Comparison of ENCODE assay signal across 1 cellular context in the genomic region with DNA sequence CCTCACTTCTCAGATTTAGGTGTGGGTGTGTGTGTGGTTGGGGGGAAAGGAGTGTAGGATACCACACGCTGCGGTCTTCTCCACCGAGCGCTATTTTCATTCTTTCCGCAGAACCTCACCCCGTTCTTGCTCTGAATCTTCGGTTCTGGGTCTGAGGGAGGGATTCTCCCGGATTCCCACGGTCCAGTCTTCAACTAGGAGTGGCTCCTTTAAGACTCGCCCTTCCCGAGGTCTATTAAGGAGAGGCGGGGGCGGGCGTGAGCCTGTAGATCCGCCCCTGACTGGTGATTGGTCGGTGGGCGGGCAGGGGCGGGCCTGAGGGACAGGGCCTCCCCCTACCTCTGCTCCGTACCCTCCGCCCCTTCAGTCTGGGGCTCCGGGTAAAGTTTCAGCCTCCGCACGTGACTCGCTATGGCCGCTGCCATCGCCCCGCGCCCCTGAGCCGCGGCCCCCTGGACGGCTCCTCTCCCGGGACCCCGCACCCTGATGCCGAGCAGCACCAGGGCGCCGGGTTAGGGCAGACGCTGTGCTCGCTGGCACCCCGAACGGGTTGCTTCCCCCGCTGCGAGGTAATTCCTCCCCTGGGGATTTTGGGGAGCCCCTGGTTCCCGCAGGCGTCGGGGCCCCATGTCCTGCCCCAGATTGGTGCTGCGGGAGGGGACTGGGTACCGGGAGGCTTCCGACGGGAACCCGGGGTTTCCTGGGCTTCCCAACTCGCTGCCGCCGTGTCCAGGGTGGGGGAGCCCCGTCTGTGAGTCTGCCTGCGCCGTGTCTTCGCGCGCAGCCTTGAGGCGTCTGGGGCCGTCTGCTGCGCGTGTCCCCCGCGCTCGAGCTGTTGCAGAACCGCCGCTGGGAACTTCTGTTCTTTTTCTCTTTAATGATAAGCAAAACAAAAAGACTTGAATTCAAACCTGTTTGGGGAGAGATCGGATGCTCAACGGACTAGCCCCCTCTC.
TF ChIP-seq lines count a peak whose summit lies in the region.

No MANE protein-coding gene starts in this region.

TF ChIP-seq in HepG2, 621 proteins besides CTCF, POLR2A, EP300 and RAD21 (continued from another document and continues in another):
- TF ChIP-seq, protein P1, sequence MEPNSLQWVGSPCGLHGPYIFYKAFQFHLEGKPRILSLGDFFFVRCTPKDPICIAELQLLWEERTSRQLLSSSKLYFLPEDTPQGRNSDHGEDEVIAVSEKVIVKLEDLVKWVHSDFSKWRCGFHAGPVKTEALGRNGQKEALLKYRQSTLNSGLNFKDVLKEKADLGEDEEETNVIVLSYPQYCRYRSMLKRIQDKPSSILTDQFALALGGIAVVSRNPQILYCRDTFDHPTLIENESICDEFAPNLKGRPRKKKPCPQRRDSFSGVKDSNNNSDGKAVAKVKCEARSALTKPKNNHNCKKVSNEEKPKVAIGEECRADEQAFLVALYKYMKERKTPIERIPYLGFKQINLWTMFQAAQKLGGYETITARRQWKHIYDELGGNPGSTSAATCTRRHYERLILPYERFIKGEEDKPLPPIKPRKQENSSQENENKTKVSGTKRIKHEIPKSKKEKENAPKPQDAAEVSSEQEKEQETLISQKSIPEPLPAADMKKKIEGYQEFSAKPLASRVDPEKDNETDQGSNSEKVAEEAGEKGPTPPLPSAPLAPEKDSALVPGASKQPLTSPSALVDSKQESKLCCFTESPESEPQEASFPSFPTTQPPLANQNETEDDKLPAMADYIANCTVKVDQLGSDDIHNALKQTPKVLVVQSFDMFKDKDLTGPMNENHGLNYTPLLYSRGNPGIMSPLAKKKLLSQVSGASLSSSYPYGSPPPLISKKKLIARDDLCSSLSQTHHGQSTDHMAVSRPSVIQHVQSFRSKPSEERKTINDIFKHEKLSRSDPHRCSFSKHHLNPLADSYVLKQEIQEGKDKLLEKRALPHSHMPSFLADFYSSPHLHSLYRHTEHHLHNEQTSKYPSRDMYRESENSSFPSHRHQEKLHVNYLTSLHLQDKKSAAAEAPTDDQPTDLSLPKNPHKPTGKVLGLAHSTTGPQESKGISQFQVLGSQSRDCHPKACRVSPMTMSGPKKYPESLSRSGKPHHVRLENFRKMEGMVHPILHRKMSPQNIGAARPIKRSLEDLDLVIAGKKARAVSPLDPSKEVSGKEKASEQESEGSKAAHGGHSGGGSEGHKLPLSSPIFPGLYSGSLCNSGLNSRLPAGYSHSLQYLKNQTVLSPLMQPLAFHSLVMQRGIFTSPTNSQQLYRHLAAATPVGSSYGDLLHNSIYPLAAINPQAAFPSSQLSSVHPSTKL (CRISPR knock-in tag; IDR thresholded peaks at IDR 0.05): peak; percentile 69; the same call in 1 of the 2 replicates
- peak; percentile 79 for TF ChIP-seq PITX1 (CRISPR knock-in tag; IDR thresholded peaks at IDR 0.05)
- TF ChIP-seq, protein P2, sequence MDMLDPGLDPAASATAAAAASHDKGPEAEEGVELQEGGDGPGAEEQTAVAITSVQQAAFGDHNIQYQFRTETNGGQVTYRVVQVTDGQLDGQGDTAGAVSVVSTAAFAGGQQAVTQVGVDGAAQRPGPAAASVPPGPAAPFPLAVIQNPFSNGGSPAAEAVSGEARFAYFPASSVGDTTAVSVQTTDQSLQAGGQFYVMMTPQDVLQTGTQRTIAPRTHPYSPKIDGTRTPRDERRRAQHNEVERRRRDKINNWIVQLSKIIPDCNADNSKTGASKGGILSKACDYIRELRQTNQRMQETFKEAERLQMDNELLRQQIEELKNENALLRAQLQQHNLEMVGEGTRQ (IDR thresholded peaks at IDR 0.05; ENCODE audit: low read depth, low read length): peak; percentile 78
- TF ChIP-seq, protein P2 (CRISPR knock-in tag; IDR thresholded peaks at IDR 0.05; ENCODE audit: borderline replicate concordance): peak; percentile 95
- no peak; the same call in 1 of the 2 replicates for TF ChIP-seq RFXAP (CRISPR knock-in tag; IDR thresholded peaks at IDR 0.05; ENCODE audit: borderline replicate concordance)
- TF ChIP-seq HOXA5 (CRISPR knock-in tag; IDR thresholded peaks at IDR 0.05): peak; percentile 79; the same call in 1 of the 2 replicates
- TF ChIP-seq MXI1 (IDR thresholded peaks at IDR 0.05; ENCODE audit: borderline replicate concordance, low read depth, low read length): peak; percentile 85; the same call in 1 of the 3 replicates
- TF ChIP-seq MEIS1 (CRISPR knock-in tag; IDR thresholded peaks at IDR 0.05; ENCODE audit: borderline replicate concordance): peak; percentile 93; the same call in 1 of the 2 replicates
- TF ChIP-seq, protein P3, sequence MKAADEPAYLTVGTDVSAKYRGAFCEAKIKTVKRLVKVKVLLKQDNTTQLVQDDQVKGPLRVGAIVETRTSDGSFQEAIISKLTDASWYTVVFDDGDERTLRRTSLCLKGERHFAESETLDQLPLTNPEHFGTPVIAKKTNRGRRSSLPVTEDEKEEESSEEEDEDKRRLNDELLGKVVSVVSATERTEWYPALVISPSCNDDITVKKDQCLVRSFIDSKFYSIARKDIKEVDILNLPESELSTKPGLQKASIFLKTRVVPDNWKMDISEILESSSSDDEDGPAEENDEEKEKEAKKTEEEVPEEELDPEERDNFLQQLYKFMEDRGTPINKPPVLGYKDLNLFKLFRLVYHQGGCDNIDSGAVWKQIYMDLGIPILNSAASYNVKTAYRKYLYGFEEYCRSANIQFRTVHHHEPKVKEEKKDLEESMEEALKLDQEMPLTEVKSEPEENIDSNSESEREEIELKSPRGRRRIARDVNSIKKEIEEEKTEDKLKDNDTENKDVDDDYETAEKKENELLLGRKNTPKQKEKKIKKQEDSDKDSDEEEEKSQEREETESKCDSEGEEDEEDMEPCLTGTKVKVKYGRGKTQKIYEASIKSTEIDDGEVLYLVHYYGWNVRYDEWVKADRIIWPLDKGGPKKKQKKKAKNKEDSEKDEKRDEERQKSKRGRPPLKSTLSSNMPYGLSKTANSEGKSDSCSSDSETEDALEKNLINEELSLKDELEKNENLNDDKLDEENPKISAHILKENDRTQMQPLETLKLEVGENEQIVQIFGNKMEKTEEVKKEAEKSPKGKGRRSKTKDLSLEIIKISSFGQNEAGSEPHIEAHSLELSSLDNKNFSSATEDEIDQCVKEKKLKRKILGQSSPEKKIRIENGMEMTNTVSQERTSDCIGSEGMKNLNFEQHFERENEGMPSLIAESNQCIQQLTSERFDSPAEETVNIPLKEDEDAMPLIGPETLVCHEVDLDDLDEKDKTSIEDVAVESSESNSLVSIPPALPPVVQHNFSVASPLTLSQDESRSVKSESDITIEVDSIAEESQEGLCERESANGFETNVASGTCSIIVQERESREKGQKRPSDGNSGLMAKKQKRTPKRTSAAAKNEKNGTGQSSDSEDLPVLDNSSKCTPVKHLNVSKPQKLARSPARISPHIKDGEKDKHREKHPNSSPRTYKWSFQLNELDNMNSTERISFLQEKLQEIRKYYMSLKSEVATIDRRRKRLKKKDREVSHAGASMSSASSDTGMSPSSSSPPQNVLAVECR (CRISPR knock-in tag; IDR thresholded peaks at IDR 0.05; ENCODE audit: borderline replicate concordance): peak; percentile 90; the same call in 1 of the 2 replicates
- TF ChIP-seq DPF2 (CRISPR knock-in tag; IDR thresholded peaks at IDR 0.05; ENCODE audit: borderline replicate concordance, low read depth): no peak
- 0 out of 2 replicates have a peak, but pooled peaks have one; percentile 59 for TF ChIP-seq ZNF20 (CRISPR knock-in tag; IDR thresholded peaks at IDR 0.05)
- TF ChIP-seq, protein P4, sequence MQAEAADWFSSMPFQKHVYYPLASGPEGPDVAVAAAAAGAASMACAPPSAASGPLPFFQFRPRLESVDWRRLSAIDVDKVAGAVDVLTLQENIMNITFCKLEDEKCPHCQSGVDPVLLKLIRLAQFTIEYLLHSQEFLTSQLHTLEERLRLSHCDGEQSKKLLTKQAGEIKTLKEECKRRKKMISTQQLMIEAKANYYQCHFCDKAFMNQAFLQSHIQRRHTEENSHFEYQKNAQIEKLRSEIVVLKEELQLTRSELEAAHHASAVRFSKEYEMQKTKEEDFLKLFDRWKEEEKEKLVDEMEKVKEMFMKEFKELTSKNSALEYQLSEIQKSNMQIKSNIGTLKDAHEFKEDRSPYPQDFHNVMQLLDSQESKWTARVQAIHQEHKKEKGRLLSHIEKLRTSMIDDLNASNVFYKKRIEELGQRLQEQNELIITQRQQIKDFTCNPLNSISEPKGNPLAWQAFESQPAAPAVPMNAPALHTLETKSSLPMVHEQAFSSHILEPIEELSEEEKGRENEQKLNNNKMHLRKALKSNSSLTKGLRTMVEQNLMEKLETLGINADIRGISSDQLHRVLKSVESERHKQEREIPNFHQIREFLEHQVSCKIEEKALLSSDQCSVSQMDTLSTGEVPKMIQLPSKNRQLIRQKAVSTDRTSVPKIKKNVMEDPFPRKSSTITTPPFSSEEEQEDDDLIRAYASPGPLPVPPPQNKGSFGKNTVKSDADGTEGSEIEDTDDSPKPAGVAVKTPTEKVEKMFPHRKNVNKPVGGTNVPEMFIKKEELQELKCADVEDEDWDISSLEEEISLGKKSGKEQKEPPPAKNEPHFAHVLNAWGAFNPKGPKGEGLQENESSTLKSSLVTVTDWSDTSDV (CRISPR knock-in tag; IDR thresholded peaks at IDR 0.05): peak; percentile 17; the same call in 1 of the 2 replicates
- TF ChIP-seq, protein P5, sequence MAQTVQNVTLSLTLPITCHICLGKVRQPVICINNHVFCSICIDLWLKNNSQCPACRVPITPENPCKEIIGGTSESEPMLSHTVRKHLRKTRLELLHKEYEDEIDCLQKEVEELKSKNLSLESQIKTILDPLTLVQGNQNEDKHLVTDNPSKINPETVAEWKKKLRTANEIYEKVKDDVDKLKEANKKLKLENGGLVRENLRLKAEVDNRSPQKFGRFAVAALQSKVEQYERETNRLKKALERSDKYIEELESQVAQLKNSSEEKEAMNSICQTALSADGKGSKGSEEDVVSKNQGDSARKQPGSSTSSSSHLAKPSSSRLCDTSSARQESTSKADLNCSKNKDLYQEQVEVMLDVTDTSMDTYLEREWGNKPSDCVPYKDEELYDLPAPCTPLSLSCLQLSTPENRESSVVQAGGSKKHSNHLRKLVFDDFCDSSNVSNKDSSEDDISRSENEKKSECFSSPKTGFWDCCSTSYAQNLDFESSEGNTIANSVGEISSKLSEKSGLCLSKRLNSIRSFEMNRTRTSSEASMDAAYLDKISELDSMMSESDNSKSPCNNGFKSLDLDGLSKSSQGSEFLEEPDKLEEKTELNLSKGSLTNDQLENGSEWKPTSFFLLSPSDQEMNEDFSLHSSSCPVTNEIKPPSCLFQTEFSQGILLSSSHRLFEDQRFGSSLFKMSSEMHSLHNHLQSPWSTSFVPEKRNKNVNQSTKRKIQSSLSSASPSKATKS (CRISPR knock-in tag; IDR thresholded peaks at IDR 0.05): no peak
- TF ChIP-seq KDM4B (CRISPR knock-in tag; IDR thresholded peaks at IDR 0.05): peak; percentile 61; the same call in 1 of the 2 replicates
- peak; percentile 83; the same call in 1 of the 2 replicates for TF ChIP-seq ZNF615 (CRISPR knock-in tag; IDR thresholded peaks at IDR 0.05; ENCODE audit: borderline replicate concordance)
- TF ChIP-seq ZNF33B (CRISPR knock-in tag; IDR thresholded peaks at IDR 0.05): 0 out of 2 replicates have a peak, but pooled peaks have one; percentile 15
- TF ChIP-seq ZSCAN9 (CRISPR knock-in tag; IDR thresholded peaks at IDR 0.05; ENCODE audit: borderline replicate concordance): peak; percentile 67; the same call in 1 of the 2 replicates
- TF ChIP-seq ZNF678 (CRISPR knock-in tag; IDR thresholded peaks at IDR 0.05): peak; percentile 57; the same call in 1 of the 2 replicates
- TF ChIP-seq, protein P6, sequence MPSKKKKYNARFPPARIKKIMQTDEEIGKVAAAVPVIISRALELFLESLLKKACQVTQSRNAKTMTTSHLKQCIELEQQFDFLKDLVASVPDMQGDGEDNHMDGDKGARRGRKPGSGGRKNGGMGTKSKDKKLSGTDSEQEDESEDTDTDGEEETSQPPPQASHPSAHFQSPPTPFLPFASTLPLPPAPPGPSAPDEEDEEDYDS (CRISPR knock-in tag; IDR thresholded peaks at IDR 0.05): peak; percentile 97
- TF ChIP-seq, protein P7, sequence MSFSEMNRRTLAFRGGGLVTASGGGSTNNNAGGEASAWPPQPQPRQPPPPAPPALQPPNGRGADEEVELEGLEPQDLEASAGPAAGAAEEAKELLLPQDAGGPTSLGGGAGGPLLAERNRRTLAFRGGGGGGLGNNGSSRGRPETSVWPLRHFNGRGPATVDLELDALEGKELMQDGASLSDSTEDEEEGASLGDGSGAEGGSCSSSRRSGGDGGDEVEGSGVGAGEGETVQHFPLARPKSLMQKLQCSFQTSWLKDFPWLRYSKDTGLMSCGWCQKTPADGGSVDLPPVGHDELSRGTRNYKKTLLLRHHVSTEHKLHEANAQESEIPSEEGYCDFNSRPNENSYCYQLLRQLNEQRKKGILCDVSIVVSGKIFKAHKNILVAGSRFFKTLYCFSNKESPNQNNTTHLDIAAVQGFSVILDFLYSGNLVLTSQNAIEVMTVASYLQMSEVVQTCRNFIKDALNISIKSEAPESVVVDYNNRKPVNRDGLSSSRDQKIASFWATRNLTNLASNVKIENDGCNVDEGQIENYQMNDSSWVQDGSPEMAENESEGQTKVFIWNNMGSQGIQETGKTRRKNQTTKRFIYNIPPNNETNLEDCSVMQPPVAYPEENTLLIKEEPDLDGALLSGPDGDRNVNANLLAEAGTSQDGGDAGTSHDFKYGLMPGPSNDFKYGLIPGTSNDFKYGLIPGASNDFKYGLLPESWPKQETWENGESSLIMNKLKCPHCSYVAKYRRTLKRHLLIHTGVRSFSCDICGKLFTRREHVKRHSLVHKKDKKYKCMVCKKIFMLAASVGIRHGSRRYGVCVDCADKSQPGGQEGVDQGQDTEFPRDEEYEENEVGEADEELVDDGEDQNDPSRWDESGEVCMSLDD (CRISPR knock-in tag; IDR thresholded peaks at IDR 0.05; ENCODE audit: borderline replicate concordance): peak; percentile 90
- TF ChIP-seq, protein P8, sequence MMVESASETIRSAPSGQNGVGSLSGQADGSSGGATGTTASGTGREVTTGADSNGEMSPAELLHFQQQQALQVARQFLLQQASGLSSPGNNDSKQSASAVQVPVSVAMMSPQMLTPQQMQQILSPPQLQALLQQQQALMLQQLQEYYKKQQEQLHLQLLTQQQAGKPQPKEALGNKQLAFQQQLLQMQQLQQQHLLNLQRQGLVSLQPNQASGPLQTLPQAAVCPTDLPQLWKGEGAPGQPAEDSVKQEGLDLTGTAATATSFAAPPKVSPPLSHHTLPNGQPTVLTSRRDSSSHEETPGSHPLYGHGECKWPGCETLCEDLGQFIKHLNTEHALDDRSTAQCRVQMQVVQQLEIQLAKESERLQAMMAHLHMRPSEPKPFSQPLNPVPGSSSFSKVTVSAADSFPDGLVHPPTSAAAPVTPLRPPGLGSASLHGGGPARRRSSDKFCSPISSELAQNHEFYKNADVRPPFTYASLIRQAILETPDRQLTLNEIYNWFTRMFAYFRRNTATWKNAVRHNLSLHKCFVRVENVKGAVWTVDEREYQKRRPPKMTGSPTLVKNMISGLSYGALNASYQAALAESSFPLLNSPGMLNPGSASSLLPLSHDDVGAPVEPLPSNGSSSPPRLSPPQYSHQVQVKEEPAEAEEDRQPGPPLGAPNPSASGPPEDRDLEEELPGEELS (CRISPR knock-in tag; IDR thresholded peaks at IDR 0.05): no peak
